ENCODE assay signal across 9 cellular contexts in genomic region chr2:169038338-169038757, GRCh38. TPM values are rescaled to one million over a fixed set of nuclear protein-coding genes. Genes with fewer than 3 reads are reported as not detected.
DNase-seq lines count a peak whose midpoint lies in the region; ATAC-seq and FAIRE-seq lines count a peak whose summit lies in the region.
"Had no signal": no experiment of that assay in that cellular context is flagged by ENCODE, and none has a peak within 500 bp of the region (broad histone marks: within the 10 kb centered on the region; RNA-seq: fewer than 3 reads in every experiment).

No MANE protein-coding gene starts in this region.

- H3K4me1 Mint-ChIP-seq in immature natural killer cell, result peaks cover 12 to 41% of the 10 kb centered on the region in 2 donors

- DNase-seq in GM18507 (ENCODE audit: extremely low spot score, insufficient read length, low read depth) (peak; percentile 11), NCI-H226 (peak; percentile 65), kidney glomerular epithelial cell (lab: John Stamatoyannopoulos, UW) (peak; percentile 39), immature natural killer cell (no peak), NCI-H2171 (lab: John Stamatoyannopoulos, UW) (no peak)
- DNase-seq: activated naive CD8-positive, alpha-beta T cell treated with anti-CD3 and anti-CD28 coated beads, Interleukin-2, amount 10 ng/mL, durations not matched to agents 7 days and 5 days had no signal

- peaks cover 3 to 17% (median 9%) of the 10 kb centered on the region in 6 donors for H3K9me3 Mint-ChIP-seq in immature natural killer cell

- ATAC-seq in HG02610 (IDR thresholded peaks at IDR 0.05; ENCODE audit: unreplicated experiment) (peak; percentile 89), HG03521 (IDR thresholded peaks at IDR 0.05; ENCODE audit: unreplicated experiment) (no peak)
- ATAC-seq in activated CD4-positive, CD25-positive, alpha-beta regulatory T cell treated with anti-CD3 and anti-CD28 coated beads, Interleukin-2, amount 50 U/mL, for 24 hours, result no peak

- peaks cover 0 to 2% (median 2%) of the 10 kb centered on the region in 3 donors for H3K27me3 Mint-ChIP-seq in immature natural killer cell (ENCODE audit: low read depth in 3 of 3)
- H3K27me3 Mint-ChIP-seq: activated naive CD8-positive, alpha-beta T cell treated with anti-CD3 and anti-CD28 coated beads, Interleukin-2, amount 10 ng/mL, durations not matched to agents 7 days and 5 days had no signal

- H3K36me3 Mint-ChIP-seq in immature natural killer cell, result peaks cover 3 to 9% (median 6%) of the 10 kb centered on the region in 3 donors

- no peak overlapping the region for H3K27ac Mint-ChIP-seq in immature natural killer cell
- H3K27ac Mint-ChIP-seq: activated naive CD8-positive, alpha-beta T cell treated with anti-CD3 and anti-CD28 coated beads, Interleukin-2, amount 10 ng/mL, durations not matched to agents 7 days and 5 days had no signal

- no peak overlapping the region for H3K4me3 Mint-ChIP-seq in immature natural killer cell
- H3K4me3 Mint-ChIP-seq: activated naive CD8-positive, alpha-beta T cell treated with anti-CD3 and anti-CD28 coated beads, Interleukin-2, amount 10 ng/mL, durations not matched to agents 7 days and 5 days had no signal

- FAIRE-seq in GM18507 (lab: Jason Lieb, UNC), result peak; percentile 78

RNA-seq across cellular contexts. Expression of gene ABCB11, which starts 7.2 kb away (rescaled TPM):
- not detected for polyA plus RNA-seq in immature natural killer cell

RNA-seq across cellular contexts. Expression of gene DHRS9, which starts 31.0 kb away (rescaled TPM):
- polyA plus RNA-seq in immature natural killer cell, result under 1 TPM in 1 of 3 donors, not detected in 2; 0.31 TPM

Comparison
In these comparisons a context has a peak if more than half of its experiments do, and no peak if none do; other contexts are left out.
1. DNase-seq: peak in GM18507 (single experiment), NCI-H226 (single experiment) and kidney glomerular epithelial cell (single experiment); none in immature natural killer cell (0 of 3) and NCI-H2171 (single experiment).